ENCODE assay signal across 14 cellular contexts in genomic region chr9:137411260-137411659, GRCh38. TPM values are rescaled to one million over a fixed set of nuclear protein-coding genes. Genes with fewer than 3 reads are reported as not detected.
DNase-seq lines count a peak whose midpoint lies in the region; ATAC-seq, FAIRE-seq and TF ChIP-seq lines count a peak whose summit lies in the region.
"Had no signal": no experiment of that assay in that cellular context is flagged by ENCODE, and none has a peak within 500 bp of the region (broad histone marks: within the 10 kb centered on the region; RNA-seq: fewer than 3 reads in every experiment).

No MANE protein-coding gene starts in this region.

- H3K4me3 ChIP-seq in K562 (no peak overlapping the region), upper lobe of left lung (peak overlapping the region in 2 of 4 donors; percentile 13 to 21)
- H3K4me3 ChIP-seq: mucosa of descending colon had no signal

- CTCF ChIA-PET in activated naive CD4-positive, alpha-beta T cell treated with anti-CD3 and anti-CD28 coated beads for 36 hours (lab: Charles Lee) = interaction anchor here (0.6 kb wide), 1 partner anchor 112 kb away, joined by 3 read pairs; no protein-coding TSS in a partner anchor
- CTCF ChIA-PET in K562 (lab: Yijun Ruan, JAX; ENCODE audit: low intra/inter-chr PET ratio) = no interaction called here

- H3K36me3 Mint-ChIP-seq in activated naive CD4-positive, alpha-beta T cell treated with anti-CD3 and anti-CD28 coated beads for 36 hours (ENCODE audit: low read depth) = no peaks in the 10 kb centered on the region

- ATAC-seq in K562 (no peak), upper lobe of left lung (ENCODE audit: low FRiP score in 2 of 2) (no peak), HG02840 (IDR thresholded peaks at IDR 0.05; ENCODE audit: low FRiP score, unreplicated experiment) (no peak), omental fat pad (ENCODE audit: low FRiP score) (no peak)
- ATAC-seq: mucosa of descending colon had no signal

- in situ Hi-C loops in K562 (cut with MboI) = no loop called here

- H3K27ac Mint-ChIP-seq in activated naive CD4-positive, alpha-beta T cell treated with anti-CD3 and anti-CD28 coated beads for 36 hours = no peak overlapping the region
- H3K27ac Mint-ChIP-seq: IgD-negative memory B cell had no signal

- 0 out of 4 replicates have a peak overlapping the region, but pooled peaks of 1 of the 2 experiments have one; percentile 39 for H3K9ac ChIP-seq in K562 (ENCODE audit: insufficient read depth in 1 of 2, low read depth in 2 of 2, low read length in 2 of 2)

- H3K9me3 Mint-ChIP-seq in activated naive CD4-positive, alpha-beta T cell treated with anti-CD3 and anti-CD28 coated beads for 36 hours = no peaks in the 10 kb centered on the region
- H3K9me3 Mint-ChIP-seq: IgD-negative memory B cell had no signal

- H3K36me3 ChIP-seq in K562 (ENCODE audit: control insufficient read depth, insufficient read depth, low read length) (no peaks in the 10 kb centered on the region; the same call in 2 of the 3 replicates), upper lobe of left lung (no peaks in the 10 kb centered on the region)

- no peak for TF ChIP-seq RAD21 in K562 (CRISPR knock-in tag; conservative IDR thresholded peaks at IDR 0.05 in 1 of 2, IDR thresholded peaks at IDR 0.05 in 1 of 2)

- TF ChIP-seq CTCF in K562 (IDR thresholded peaks at IDR 0.05 in 2 of 3, conservative IDR thresholded peaks at IDR 0.05 in 1 of 3; ENCODE audit: insufficient read depth in 2 of 3, low read depth in 1 of 3, low read length in 3 of 3) (no peak), upper lobe of left lung (IDR thresholded peaks at IDR 0.05) (no peak), omental fat pad (IDR thresholded peaks at IDR 0.05) (no peak)

- H3K9me1 ChIP-seq in K562 (ENCODE audit: control insufficient read depth, insufficient read depth, low read length) = no peaks in the 10 kb centered on the region

- H3K4me3 Mint-ChIP-seq in activated naive CD4-positive, alpha-beta T cell treated with anti-CD3 and anti-CD28 coated beads for 36 hours = no peak overlapping the region
- H3K4me3 Mint-ChIP-seq: IgD-negative memory B cell had no signal

- no peak for FAIRE-seq in K562 (lab: Jason Lieb, UNC)

- peaks cover 45% of the 10 kb centered on the region for H3K79me2 ChIP-seq in K562 (ENCODE audit: control insufficient read depth, insufficient read depth, low read length)

- intact Hi-C loops in activated naive CD4-positive, alpha-beta T cell treated with anti-CD3 and anti-CD28 coated beads for 36 hours (cut with micrococcal nuclease) = loop anchor here (2.0 kb wide), 1 partner anchor 14 kb away; no protein-coding TSS in a partner anchor
- intact Hi-C loops in K562 (cut with micrococcal nuclease) = no loop called here

- 53% methylated on average over 11 of the region's 17 CpGs for WGBS in K562 (ENCODE audit: insufficient coverage, low coverage, missing lambda C conversion rate)
- 38% methylated on average over 13 of the region's 17 CpGs; no CpG with 5 or more reads in 1 of the 2 donors for WGBS in upper lobe of left lung, 2 donors

- no peaks in the 10 kb centered on the region for H3K27me3 Mint-ChIP-seq in activated naive CD4-positive, alpha-beta T cell treated with anti-CD3 and anti-CD28 coated beads for 36 hours (ENCODE audit: low read depth)

- no peak overlapping the region for H3K4me2 ChIP-seq in K562 (ENCODE audit: insufficient read depth, low read length)

- H3K27me3 ChIP-seq in K562 (ENCODE audit: control insufficient read depth in 2 of 2, insufficient read depth in 2 of 2, low read length in 2 of 2) (no peaks in the 10 kb centered on the region), upper lobe of left lung (peaks cover 0 to 4% (median 1%) of the 10 kb centered on the region in 4 donors)

- peaks cover 4% of the 10 kb centered on the region for H3K4me1 Mint-ChIP-seq in activated naive CD4-positive, alpha-beta T cell treated with anti-CD3 and anti-CD28 coated beads for 36 hours (ENCODE audit: low read depth)

- no peaks in the 10 kb centered on the region for H4K20me1 ChIP-seq in K562 (replicated peaks; ENCODE audit: control insufficient read depth, insufficient read depth, low read length)

- DNase-seq in activated naive CD4-positive, alpha-beta T cell treated with anti-CD3 and anti-CD28 coated beads for 36 hours = peak; percentile 23
- no peak for DNase-seq in activated naive CD4-positive, alpha-beta T cell (lab: John Stamatoyannopoulos, UW)
- DNase-seq in K562 (ENCODE audit: extremely low read depth in 1 of 4, low spot score in 3 of 4) = no peak
- peak; percentile 43 for DNase-seq in iris pigment epithelial cell (ENCODE audit: low read depth)
- DNase-seq in upper lobe of left lung = no peak
- no peak for DNase-seq in NCI-H69 (lab: John Stamatoyannopoulos, UW)
- no peak for DNase-seq in omental fat pad (ENCODE audit: low spot score)
- DNase-seq: DMS53, retina had no signal

- H3K4me1 ChIP-seq in K562 (replicated peaks in 1 of 2; ENCODE audit: control insufficient read depth in 2 of 2, insufficient read depth in 2 of 2, low read length in 2 of 2) (peaks cover 22 to 71% of the 10 kb centered on the region in 2 experiments), upper lobe of left lung (peaks cover 32 to 41% (median 36%) of the 10 kb centered on the region in 4 donors)

- TF ChIP-seq EP300 in K562 (IDR thresholded peaks at IDR 0.05; ENCODE audit: low read length) = no peak
- no peak for TF ChIP-seq EP300 in upper lobe of left lung (IDR thresholded peaks at IDR 0.05)

- H2AFZ ChIP-seq in K562 (ENCODE audit: low read depth, low read length) = no peak overlapping the region

- POLR2A ChIA-PET in K562 (lab: Yijun Ruan, JAX) = interaction anchor here (1.0 kb wide), 1 partner anchor 134 kb away, joined by 3 read pairs; the partner anchor contains the start of gene TOR4A

- peak overlapping the region; percentile 16; the same call in 1 of the 3 replicates for H3K27ac ChIP-seq in K562 (ENCODE audit: extremely low read depth, low read depth, low read length)
- peak overlapping the region; percentile 79 to 89 (median 87) for H3K27ac ChIP-seq in upper lobe of left lung

- no TSS peak for BruUV-seq in K562 (replicated peaks; lab: Mats Ljungman, UMichigan)

- TF ChIP-seq POLR2A in K562 (conservative IDR thresholded peaks at IDR 0.05) = no peak
- TF ChIP-seq POLR2A in upper lobe of left lung (IDR thresholded peaks at IDR 0.05) = no peak

- H3K9me3 ChIP-seq in K562 (replicated peaks; ENCODE audit: control insufficient read depth, insufficient read depth, low read depth, low read length) (no peaks in the 10 kb centered on the region), upper lobe of left lung (no peaks in the 10 kb centered on the region)
- H3K9me3 ChIP-seq: mucosa of descending colon, tibial nerve had no signal

RNA-seq across cellular contexts. Expression of gene EXD3, which starts 11.7 kb away (rescaled TPM):
- total RNA-seq in activated naive CD4-positive, alpha-beta T cell treated with anti-CD3 and anti-CD28 coated beads for 36 hours = 10 to 100 TPM; 11.2 to 12.7 TPM
- 17.3 and 38.8 TPM in 2 replicates for total RNA-seq in K562 (2011; cell fraction: chromatin; rRNA removed; ENCODE audit: low replicate concordance)
- 26.5 and 29.7 TPM in 2 replicates for total RNA-seq in K562 (2011; cell fraction: nucleolus; rRNA removed)
- 17.2 and 17.5 TPM in 2 replicates for total RNA-seq in K562 (2011; cell fraction: nucleoplasm; rRNA removed)
- total RNA-seq in K562 (2014; rRNA removed) (6.5 and 6.7 TPM in 2 replicates), K562 (2014; rRNA removed; fragmentation: Illumina TruSeq; extraction: Trizol) (1.3 and 1.5 TPM in 2 replicates), K562 (2015; rRNA removed; fragmentation: Illumina TruSeq; extraction: Trizol) (3.3 and 3.4 TPM in 2 replicates), K562 (2021) (11.7 and 12.5 TPM in 2 replicates), upper lobe of left lung (100 to 1,000 TPM in 1 of 6 donors, 10 to 100 TPM in 5; 12.3 to 118 (median 24.8) TPM), omental fat pad (10 to 100 TPM in 3 of 4 donors, 1 to 10 TPM in 1; 8.3 to 18.3 (median 10.5) TPM)
- polyA plus RNA-seq in K562 (2011; rRNA removed) (3.9 and 8.0 TPM in 2 replicates), K562 (2014; fragmentation: Illumina TruSeq; extraction: Trizol) (5.6 and 8.5 TPM in 2 replicates), K562 (2014; fragmentation: Nextera tagmentation; extraction: Ambion mirVana) (under 1 TPM; 0.29 to 0.35 TPM), K562 (2014; rRNA removed) (8.6 and 10.2 TPM in 2 replicates)
- polyA plus RNA-seq in K562 (2011; cell fraction: cytosol; rRNA removed) = 5.1 and 8.7 TPM in 2 replicates
- polyA plus RNA-seq in K562 (2011; cell fraction: nucleus; rRNA removed) = 60.2 and 73.6 TPM in 2 replicates
- 7.9 and 18.3 TPM in 2 replicates for polyA plus RNA-seq in K562 (2012)
- polyA minus RNA-seq in K562 (2011; rRNA and poly(A)+ RNA removed) = 2.0 and 3.0 TPM in 2 replicates
- 2.3 and 5.6 TPM in 2 replicates for polyA minus RNA-seq in K562 (2011; cell fraction: cytosol; rRNA and poly(A)+ RNA removed)
- polyA minus RNA-seq in K562 (2011; cell fraction: nucleus; rRNA and poly(A)+ RNA removed) = 6.2 and 8.9 TPM in 2 replicates

RNA-seq across cellular contexts. Expression of gene NOXA1, which starts 11.9 kb away (rescaled TPM):
- total RNA-seq in activated naive CD4-positive, alpha-beta T cell treated with anti-CD3 and anti-CD28 coated beads for 36 hours = 1 to 10 TPM; 1.0 to 1.2 TPM
- total RNA-seq in K562 (2011; cell fraction: chromatin; rRNA removed; ENCODE audit: low replicate concordance) = 0.25 and 0.97 TPM in 2 replicates
- total RNA-seq in K562 (2011; cell fraction: nucleolus; rRNA removed) = 1.6 and 1.8 TPM in 2 replicates
- 0.69 and 0.88 TPM in 2 replicates for total RNA-seq in K562 (2011; cell fraction: nucleoplasm; rRNA removed)
- 0.33 and 0.50 TPM in 2 replicates for total RNA-seq in K562 (2014; rRNA removed)
- total RNA-seq in K562 (2014; rRNA removed; fragmentation: Illumina TruSeq; extraction: Trizol) = not detected in 2 replicates
- 0.07 TPM in 1 of 2 replicates, not detected in the other for total RNA-seq in K562 (2015; rRNA removed; fragmentation: Illumina TruSeq; extraction: Trizol)
- 0.63 and 1.2 TPM in 2 replicates for total RNA-seq in K562 (2021)
- 0.11 and 0.22 TPM in 2 replicates for polyA plus RNA-seq in K562 (2011; rRNA removed)
- polyA plus RNA-seq in K562 (2011; cell fraction: cytosol; rRNA removed) = 0.13 and 0.36 TPM in 2 replicates
- 2.8 and 4.7 TPM in 2 replicates for polyA plus RNA-seq in K562 (2011; cell fraction: nucleus; rRNA removed)
- 0.34 and 2.4 TPM in 2 replicates for polyA plus RNA-seq in K562 (2012)
- not detected in 2 replicates for polyA plus RNA-seq in K562 (2014; fragmentation: Illumina TruSeq; extraction: Trizol)
- not detected for polyA plus RNA-seq in K562 (2014; fragmentation: Nextera tagmentation; extraction: Ambion mirVana)
- polyA plus RNA-seq in K562 (2014; rRNA removed) = 0.20 and 0.50 TPM in 2 replicates
- not detected in 2 replicates for polyA minus RNA-seq in K562 (2011; rRNA and poly(A)+ RNA removed)
- not detected in 2 replicates for polyA minus RNA-seq in K562 (2011; cell fraction: cytosol; rRNA and poly(A)+ RNA removed)
- 0.81 and 1.00 TPM in 2 replicates for polyA minus RNA-seq in K562 (2011; cell fraction: nucleus; rRNA and poly(A)+ RNA removed)
- total RNA-seq in upper lobe of left lung = 10 to 100 TPM in 3 of 6 donors, 1 to 10 TPM in 3; 3.3 to 34.6 (median 11.7) TPM
- total RNA-seq in omental fat pad = 1 to 10 TPM in 3 of 4 donors, under 1 TPM in 1; 0.84 to 3.8 (median 2.1) TPM
- total RNA-seq: OCI-LY7 had no signal

RNA-seq across cellular contexts. Expression of gene ENTPD8, which starts 29.9 kb away (rescaled TPM):
- total RNA-seq in activated naive CD4-positive, alpha-beta T cell treated with anti-CD3 and anti-CD28 coated beads for 36 hours = not detected
- 0.23 and 0.67 TPM in 2 replicates for total RNA-seq in K562 (2011; cell fraction: chromatin; rRNA removed; ENCODE audit: low replicate concordance)
- total RNA-seq in K562 (2011; cell fraction: nucleolus; rRNA removed) = 0.50 and 0.53 TPM in 2 replicates
- 0.22 TPM in 1 of 2 replicates, not detected in the other for total RNA-seq in K562 (2011; cell fraction: nucleoplasm; rRNA removed)
- total RNA-seq in K562 (2014; rRNA removed) (0.16 and 0.27 TPM in 2 replicates), K562 (2014; rRNA removed; fragmentation: Illumina TruSeq; extraction: Trizol) (not detected in 2 replicates), K562 (2015; rRNA removed; fragmentation: Illumina TruSeq; extraction: Trizol) (0.08 TPM in 1 of 2 replicates, not detected in the other), K562 (2021) (0.13 and 0.18 TPM in 2 replicates), upper lobe of left lung (under 1 TPM in 2 of 6 donors, not detected in 4; 0.15 to 0.17 TPM), omental fat pad (not detected)
- polyA plus RNA-seq in K562 (2011; rRNA removed) (0.06 and 0.11 TPM in 2 replicates), K562 (2014; fragmentation: Illumina TruSeq; extraction: Trizol) (0.07 TPM in 1 of 2 replicates, not detected in the other), K562 (2014; fragmentation: Nextera tagmentation; extraction: Ambion mirVana) (not detected), K562 (2014; rRNA removed) (0.20 TPM in 1 of 2 replicates, not detected in the other)
- polyA plus RNA-seq in K562 (2011; cell fraction: cytosol; rRNA removed) = 0.04 and 0.27 TPM in 2 replicates
- 0.63 and 1.0 TPM in 2 replicates for polyA plus RNA-seq in K562 (2011; cell fraction: nucleus; rRNA removed)
- polyA plus RNA-seq in K562 (2012) = 0.12 and 0.16 TPM in 2 replicates
- polyA minus RNA-seq in K562 (2011; rRNA and poly(A)+ RNA removed) = not detected in 2 replicates
- polyA minus RNA-seq in K562 (2011; cell fraction: cytosol; rRNA and poly(A)+ RNA removed) = not detected in 2 replicates
- polyA minus RNA-seq in K562 (2011; cell fraction: nucleus; rRNA and poly(A)+ RNA removed) = 0.13 and 0.22 TPM in 2 replicates
- total RNA-seq: OCI-LY7, tibial nerve had no signal
- polyA plus RNA-seq: IgD-negative memory B cell had no signal

RNA-seq across cellular contexts. Expression of gene NSMF, which starts 47.9 kb away (rescaled TPM):
- total RNA-seq in activated naive CD4-positive, alpha-beta T cell treated with anti-CD3 and anti-CD28 coated beads for 36 hours = 10 to 100 TPM; 33.2 to 35.7 TPM
- total RNA-seq in K562 (2011; cell fraction: chromatin; rRNA removed; ENCODE audit: low replicate concordance) = 47.6 and 128 TPM in 2 replicates
- 87.2 and 93.1 TPM in 2 replicates for total RNA-seq in K562 (2011; cell fraction: nucleolus; rRNA removed)
- total RNA-seq in K562 (2011; cell fraction: nucleoplasm; rRNA removed) = 47.3 and 58.7 TPM in 2 replicates
- 49.2 and 60.0 TPM in 2 replicates for total RNA-seq in K562 (2014; rRNA removed)
- 24.4 and 29.3 TPM in 2 replicates for total RNA-seq in K562 (2014; rRNA removed; fragmentation: Illumina TruSeq; extraction: Trizol)
- 28.2 and 29.1 TPM in 2 replicates for total RNA-seq in K562 (2015; rRNA removed; fragmentation: Illumina TruSeq; extraction: Trizol)
- 72.0 and 74.5 TPM in 2 replicates for total RNA-seq in K562 (2021)
- 44.9 and 71.8 TPM in 2 replicates for polyA plus RNA-seq in K562 (2011; rRNA removed)
- 59.2 and 114 TPM in 2 replicates for polyA plus RNA-seq in K562 (2011; cell fraction: cytosol; rRNA removed)
- polyA plus RNA-seq in K562 (2011; cell fraction: nucleus; rRNA removed) = 244 and 400 TPM in 2 replicates
- 38.5 and 48.2 TPM in 2 replicates for polyA plus RNA-seq in K562 (2012)
- polyA plus RNA-seq in K562 (2014; fragmentation: Illumina TruSeq; extraction: Trizol) = 26.4 and 44.1 TPM in 2 replicates
- polyA plus RNA-seq in K562 (2014; fragmentation: Nextera tagmentation; extraction: Ambion mirVana) = under 1 TPM; 0.20 to 0.42 TPM
- polyA plus RNA-seq in K562 (2014; rRNA removed) = 76.3 and 82.7 TPM in 2 replicates
- polyA minus RNA-seq in K562 (2011; rRNA and poly(A)+ RNA removed) = 25.2 and 31.9 TPM in 2 replicates
- 37.7 and 44.3 TPM in 2 replicates for polyA minus RNA-seq in K562 (2011; cell fraction: cytosol; rRNA and poly(A)+ RNA removed)
- 47.9 and 59.5 TPM in 2 replicates for polyA minus RNA-seq in K562 (2011; cell fraction: nucleus; rRNA and poly(A)+ RNA removed)
- 10 to 100 TPM; 20.4 to 57.6 (median 25.9) TPM for total RNA-seq in upper lobe of left lung
- total RNA-seq in omental fat pad = 10 to 100 TPM; 29.6 to 59.9 (median 31.5) TPM

Comparison
In these comparisons a context has a peak if more than half of its experiments do, and no peak if none do; other contexts are left out.
1. DNase-seq: peak in activated naive CD4-positive, alpha-beta T cell treated with anti-CD3 and anti-CD28 coated beads for 36 hours (single experiment) and iris pigment epithelial cell (single experiment); none in activated naive CD4-positive, alpha-beta T cell (0 of 4), K562 (0 of 4), upper lobe of left lung (0 of 2), NCI-H69 (single experiment) and omental fat pad (single experiment).